8 cellular contexts compared by ENCODE assay signal in the genomic region with DNA sequence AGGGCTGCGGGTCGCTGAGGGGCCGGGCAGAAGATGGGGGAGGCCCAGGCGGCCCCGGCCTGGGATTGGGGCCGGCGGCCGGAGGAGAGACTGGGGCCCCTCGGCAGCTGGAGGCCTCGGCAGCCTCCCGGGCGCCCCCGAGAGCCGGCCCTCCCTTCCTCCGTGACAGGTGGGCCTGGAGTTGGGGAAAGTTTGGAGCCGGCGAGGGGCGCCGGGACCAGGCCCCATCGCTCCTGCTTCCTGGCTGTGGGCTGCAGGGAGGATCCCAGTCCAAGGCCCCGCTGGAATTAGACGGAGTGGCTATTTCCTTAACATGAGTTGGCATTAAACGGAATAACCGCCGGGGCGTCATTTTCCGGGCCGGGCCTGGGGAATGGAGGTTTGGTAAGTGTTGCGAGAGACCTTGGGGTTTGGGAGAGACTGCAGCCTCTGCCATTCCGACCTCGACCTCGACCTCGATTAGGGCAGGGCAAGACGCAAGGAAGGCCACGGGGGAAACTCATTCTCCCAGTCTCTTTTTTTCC. TPM values are rescaled to one million over a fixed set of nuclear protein-coding genes. Genes with fewer than 3 reads are reported as not detected.
DNase-seq lines count a peak whose midpoint lies in the region; ATAC-seq and TF ChIP-seq lines count a peak whose summit lies in the region.
"Not testable (repeated sequence)": the region's sequence is repeated elsewhere in the genome, so short reads cannot be mapped to it uniquely, and the experiment has no call there.

No MANE protein-coding gene starts in this region.

- TF ChIP-seq CTCF in WI38 (IDR thresholded peaks at IDR 0.05; ENCODE audit: low read depth, low read length): not testable (repeated sequence)

- POLR2A ChIA-PET in naive thymus-derived CD8-positive, alpha-beta T cell (lab: Charles Lee): interaction anchor here (0.6 kb wide), 1 partner anchor 67 kb away, joined by 4 read pairs; no protein-coding TSS in a partner anchor

- peak; percentile 62 for DNase-seq in CD1c-positive myeloid dendritic cell (ENCODE audit: extremely low spot score)
- peak; percentile 60 for DNase-seq in NAMALWA (ENCODE audit: low spot score)
- DNase-seq in astrocyte of the hippocampus (ENCODE audit: low read depth, low spot score): peak; percentile 33
- peak; percentile 66 for DNase-seq in Right ventricle myocardium superior
- peak in 7 of 10 donors; percentile 6 to 33 (median 17) for DNase-seq in naive thymus-derived CD8-positive, alpha-beta T cell
- DNase-seq in stimulated activated CD8-positive, alpha-beta memory T cell treated with anti-CD3 and anti-CD28 coated beads, Interleukin-7, amount 100 ng/mL, for 1 hour (ENCODE audit: low read depth in 2 of 2): peak; percentile 5 to 8

- intact Hi-C loops in Right ventricle myocardium superior (cut with DNase I): not testable (repeated sequence)

- peak; percentile 5 for ATAC-seq in GM21723 (IDR thresholded peaks at IDR 0.05; ENCODE audit: unreplicated experiment)
- peak; percentile 17 for ATAC-seq in Right ventricle myocardium superior (ENCODE audit: poor library complexity)
- ATAC-seq in naive thymus-derived CD8-positive, alpha-beta T cell: peak; percentile 4 to 8

- peak overlapping the region; percentile 76 for H3K4me3 ChIP-seq in WI38 (ENCODE audit: low read depth, low read length)

- H3K27me3 Mint-ChIP-seq in naive thymus-derived CD8-positive, alpha-beta T cell: not testable (repeated sequence)

- H3K36me3 Mint-ChIP-seq in naive thymus-derived CD8-positive, alpha-beta T cell: peaks cover 0 to 39% (median 0%) of the 10 kb centered on the region in 3 donors

- H3K4me1 Mint-ChIP-seq in naive thymus-derived CD8-positive, alpha-beta T cell: peaks cover 20 to 45% (median 35%) of the 10 kb centered on the region in 4 donors

- peak overlapping the region; percentile 85 to 98 (median 94) for H3K27ac Mint-ChIP-seq in naive thymus-derived CD8-positive, alpha-beta T cell

- not testable (repeated sequence) for H3K9me3 Mint-ChIP-seq in naive thymus-derived CD8-positive, alpha-beta T cell

- H3K4me3 Mint-ChIP-seq in naive thymus-derived CD8-positive, alpha-beta T cell: peak overlapping the region; percentile 76 to 93 (median 89)

RNA-seq across cellular contexts. Expression of a gene that starts 55.5 kb away (rescaled TPM):
- 16.6 TPM for total RNA-seq in Right ventricle myocardium superior
- total RNA-seq in naive thymus-derived CD8-positive, alpha-beta T cell: 10 to 100 TPM; 29.2 to 38.0 TPM
- 10 to 100 TPM; 11.5 to 28.7 (median 21.3) TPM for polyA plus RNA-seq in naive thymus-derived CD8-positive, alpha-beta T cell

Comparison
In these comparisons a context has a peak if more than half of its experiments do, and no peak if none do; other contexts are left out.
1. Peak in every context shown above with its lines: DNase-seq, ATAC-seq and H3K4me3 ChIP-seq.
2. DNase-seq: peak in every context shown above with its lines; median percentile 66 in Right ventricle myocardium superior; 62 in CD1c-positive myeloid dendritic cell; 60 in NAMALWA; 33 in astrocyte of the hippocampus; 17 in naive thymus-derived CD8-positive, alpha-beta T cell; 6 in stimulated activated CD8-positive, alpha-beta memory T cell treated with anti-CD3 and anti-CD28 coated beads, Interleukin-7, amount 100 ng/mL, for 1 hour.